ENCODE assay signal across 8 cellular contexts in genomic region chr6:30521082-30521481, GRCh38. TPM values are rescaled to one million over a fixed set of nuclear protein-coding genes. Genes with fewer than 3 reads are reported as not detected.
DNase-seq lines count a peak whose midpoint lies in the region; ATAC-seq and TF ChIP-seq lines count a peak whose summit lies in the region.
"Not testable (repeated sequence)": the region's sequence is repeated elsewhere in the genome, so short reads cannot be mapped to it uniquely, and the experiment has no call there.

No MANE protein-coding gene starts in this region.

- TF ChIP-seq CTCF in Calu3 (IDR thresholded peaks at IDR 0.05; ENCODE audit: unreplicated experiment); activated B cell treated with CpG ODN at 0.5 μM for 24 hours (IDR thresholded peaks at IDR 0.05); MCF 10A (IDR thresholded peaks at IDR 0.05; ENCODE audit: unreplicated experiment); fibroblast of lung (conservative IDR thresholded peaks at IDR 0.05 in 1 of 2, IDR thresholded peaks at IDR 0.05 in 1 of 2; ENCODE audit: low read depth in 1 of 2, low read length in 2 of 2); type B pancreatic cell (conservative IDR thresholded peaks at IDR 0.05): not testable (repeated sequence)

- H3K9me3 Mint-ChIP-seq in Calu3 (ENCODE audit: low read depth, unreplicated experiment); activated B cell treated with CpG ODN at 0.5 μM for 24 hours; MCF 10A (ENCODE audit: unreplicated experiment); type B pancreatic cell: not testable (repeated sequence)

- not testable (repeated sequence) for H2AFZ ChIP-seq in fibroblast of lung (ENCODE audit: low read length)

- not testable (repeated sequence) for H3K36me3 ChIP-seq in MG63; fibroblast of lung (ENCODE audit: control insufficient read depth, insufficient read depth, low read length)

- H3K79me2 ChIP-seq in fibroblast of lung (ENCODE audit: control insufficient read depth, insufficient read depth, low read length), result not testable (repeated sequence)

- H3K4me3 ChIP-seq in MG63; fibroblast of lung (replicated peaks in 1 of 4; ENCODE audit: control extremely low read depth in 1 of 4, insufficient read depth in 1 of 4, low read depth in 3 of 4, low read length in 4 of 4): not testable (repeated sequence)

- not testable (repeated sequence) for H3K27me3 Mint-ChIP-seq in Calu3 (ENCODE audit: unreplicated experiment); activated B cell treated with CpG ODN at 0.5 μM for 24 hours; MCF 10A (ENCODE audit: insufficient read depth, unreplicated experiment)
- H3K27me3 Mint-ChIP-seq in type B pancreatic cell, result peaks cover 46% of the 10 kb centered on the region

- not testable (repeated sequence) for H3K9me3 ChIP-seq in MG63; fibroblast of lung (ENCODE audit: control insufficient read depth, insufficient read depth, low read depth, low read length)

- H3K4me1 ChIP-seq in fibroblast of lung (ENCODE audit: control insufficient read depth, extremely low read depth, insufficient read depth, low read length), result not testable (repeated sequence)

- POLR2A ChIA-PET in activated B cell treated with CpG ODN at 0.5 μM for 24 hours (lab: Charles Lee), result interaction anchor here (0.7 to 5.8 kb wide), 7 partner anchors 9 to 31 kb away, joined by 3 to 44 read pairs (median 11); no protein-coding TSS in a partner anchor
- POLR2A ChIA-PET in MCF 10A (lab: Yijun Ruan, JAX), result interaction anchor here (0.9 to 2.2 kb wide), 10 partner anchors 10 to 308 kb away, joined by 3 to 8 read pairs (median 4); partner anchors contain the start of gene TRIM26

- CTCF ChIA-PET in Calu3 (lab: Charles Lee) (interaction anchor here (0.8 to 1.2 kb wide), 6 partner anchors 11 to 57 kb away, joined by 3 to 5 read pairs (median 3); no protein-coding TSS in a partner anchor), activated B cell treated with CpG ODN at 0.5 μM for 24 hours (lab: Charles Lee) (interaction anchor here (1.3 kb wide), 2 partner anchors 11 to 27 kb away, joined by 3 to 5 read pairs; no protein-coding TSS in a partner anchor), MCF 10A (lab: Yijun Ruan, JAX) (interaction anchor here (0.7 to 3.3 kb wide), 5 partner anchors 10 to 24 kb away, joined by 3 to 26 read pairs (median 4); no protein-coding TSS in a partner anchor)

- H3K27ac Mint-ChIP-seq in Calu3 (ENCODE audit: unreplicated experiment), result not testable (repeated sequence)
- H3K27ac Mint-ChIP-seq in activated B cell treated with CpG ODN at 0.5 μM for 24 hours (peak overlapping the region; percentile 83), MCF 10A (ENCODE audit: low read depth, unreplicated experiment) (peak overlapping the region; percentile 87), type B pancreatic cell (peak overlapping the region; percentile 62)

- H3K4me2 ChIP-seq in fibroblast of lung (ENCODE audit: extremely low read depth, insufficient read depth, low read length), result not testable (repeated sequence)

- H4K20me1 ChIP-seq in fibroblast of lung (ENCODE audit: control insufficient read depth, extremely low read depth, insufficient read depth, low read length), result not testable (repeated sequence)

- peaks cover 16% of the 10 kb centered on the region for H3K36me3 Mint-ChIP-seq in Calu3 (ENCODE audit: insufficient read depth, unreplicated experiment)
- not testable (repeated sequence) for H3K36me3 Mint-ChIP-seq in activated B cell treated with CpG ODN at 0.5 μM for 24 hours (ENCODE audit: low read depth); MCF 10A (ENCODE audit: insufficient read depth, unreplicated experiment); type B pancreatic cell

- BruUV-seq in Calu3 (replicated peaks; lab: Mats Ljungman, UMichigan); MCF 10A (replicated peaks; lab: Mats Ljungman, UMichigan): not testable (repeated sequence)

- intact Hi-C loops in Calu3 (cut with micrococcal nuclease; ENCODE audit: unreplicated experiment); activated B cell treated with CpG ODN at 0.5 μM for 24 hours (cut with micrococcal nuclease); MCF 10A (cut with micrococcal nuclease): not testable (repeated sequence)

- not testable (repeated sequence) for ATAC-seq in activated B cell treated with CpG ODN at 0.5 μM for 24 hours (ENCODE audit: low read depth)

- peak; percentile 71 for DNase-seq in Calu3
- peak; percentile 84 for DNase-seq in MG63
- DNase-seq in activated B cell treated with CpG ODN at 0.5 μM for 24 hours; type B pancreatic cell (ENCODE audit: extremely low spot score, unreplicated experiment): not testable (repeated sequence)
- peak; percentile 80 for DNase-seq in MCF 10A (ENCODE audit: unreplicated experiment)
- peak; percentile 63 to 72 for DNase-seq in fibroblast of lung (ENCODE audit: low read depth in 2 of 2)
- DNase-seq in kidney tubule cell (ENCODE audit: low spot score), result peak; percentile 67
- peak; percentile 59 for DNase-seq in renal cortical epithelial cell (ENCODE audit: low read depth)

- H3K27ac ChIP-seq in fibroblast of lung (ENCODE audit: insufficient read depth, low read length), result not testable (repeated sequence)

- not testable (repeated sequence) for H3K27me3 ChIP-seq in MG63; fibroblast of lung (ENCODE audit: control insufficient read depth, insufficient read depth, low read length)

- H3K4me1 Mint-ChIP-seq in Calu3 (ENCODE audit: low read depth, unreplicated experiment) (peaks cover 25% of the 10 kb centered on the region), activated B cell treated with CpG ODN at 0.5 μM for 24 hours (peaks cover 76% of the 10 kb centered on the region), MCF 10A (ENCODE audit: insufficient read depth, unreplicated experiment) (peaks cover 12% of the 10 kb centered on the region)
- H3K4me1 Mint-ChIP-seq in type B pancreatic cell (ENCODE audit: unreplicated experiment), result not testable (repeated sequence)

- H3K9ac ChIP-seq in fibroblast of lung (ENCODE audit: insufficient read depth, low read length), result not testable (repeated sequence)

- H3K4me3 Mint-ChIP-seq in Calu3 (ENCODE audit: low read depth, unreplicated experiment); activated B cell treated with CpG ODN at 0.5 μM for 24 hours; MCF 10A (ENCODE audit: unreplicated experiment); type B pancreatic cell: not testable (repeated sequence)

RNA-seq across cellular contexts. Expression of gene HLA-E, which starts 31.8 kb away (rescaled TPM):
- total RNA-seq in Calu3 (2022), result 161 and 230 TPM in 2 replicates
- total RNA-seq in MG63 (2014; rRNA removed; shearing (Covaris generic); ENCODE audit: low replicate concordance), result 25.6 and 28.9 TPM in 2 replicates
- 737 and 740 TPM in 2 replicates for total RNA-seq in activated B cell treated with CpG ODN at 0.5 μM for 24 hours
- 83.6 and 103 TPM in 2 replicates for total RNA-seq in MCF 10A (2022)
- 213 and 254 TPM in 2 replicates for total RNA-seq in fibroblast of lung
- 115 and 183 TPM in 2 replicates for polyA plus RNA-seq in fibroblast of lung
- 135 and 197 TPM in 2 replicates for polyA plus RNA-seq in fibroblast of lung (2012)
- 120 and 170 TPM in 2 replicates for polyA minus RNA-seq in fibroblast of lung (ENCODE audit: low replicate concordance)
- total RNA-seq in renal cortical epithelial cell, result 170 and 213 TPM in 2 replicates
- 50.8 and 109 TPM in 2 replicates for total RNA-seq in type B pancreatic cell (ENCODE audit: low replicate concordance)

RNA-seq across cellular contexts. Expression of gene GNL1, which starts 35.2 kb away (rescaled TPM):
- total RNA-seq in Calu3 (2022) (68.4 and 81.3 TPM in 2 replicates), activated B cell treated with CpG ODN at 0.5 μM for 24 hours (67.2 and 67.4 TPM in 2 replicates), MCF 10A (2022) (69.1 and 76.8 TPM in 2 replicates), fibroblast of lung (50.1 and 67.0 TPM in 2 replicates), renal cortical epithelial cell (32.2 and 49.8 TPM in 2 replicates), type B pancreatic cell (ENCODE audit: low replicate concordance) (59.3 and 67.1 TPM in 2 replicates)
- total RNA-seq in MG63 (2014; rRNA removed; shearing (Covaris generic); ENCODE audit: low replicate concordance), result 27.3 and 33.6 TPM in 2 replicates
- 33.4 and 35.2 TPM in 2 replicates for polyA plus RNA-seq in fibroblast of lung
- 57.9 and 66.9 TPM in 2 replicates for polyA plus RNA-seq in fibroblast of lung (2012)
- 67.2 and 135 TPM in 2 replicates for polyA minus RNA-seq in fibroblast of lung (ENCODE audit: low replicate concordance)

RNA-seq across cellular contexts. Expression of gene PRR3, which starts 36.0 kb away (rescaled TPM):
- total RNA-seq in Calu3 (2022) (21.0 and 21.5 TPM in 2 replicates), activated B cell treated with CpG ODN at 0.5 μM for 24 hours (24.1 and 29.5 TPM in 2 replicates), MCF 10A (2022) (20.0 and 26.2 TPM in 2 replicates), fibroblast of lung (5.1 and 6.6 TPM in 2 replicates), renal cortical epithelial cell (2.3 and 3.9 TPM in 2 replicates), type B pancreatic cell (ENCODE audit: low replicate concordance) (10.7 and 32.5 TPM in 2 replicates)
- total RNA-seq in MG63 (2014; rRNA removed; shearing (Covaris generic); ENCODE audit: low replicate concordance), result 0.64 and 1.2 TPM in 2 replicates
- 19.0 and 23.2 TPM in 2 replicates for polyA plus RNA-seq in fibroblast of lung
- 11.1 and 12.7 TPM in 2 replicates for polyA plus RNA-seq in fibroblast of lung (2012)
- polyA minus RNA-seq in fibroblast of lung (ENCODE audit: low replicate concordance), result 29.1 and 35.8 TPM in 2 replicates

RNA-seq across cellular contexts. Expression of gene ABCF1, which starts 50.2 kb away (rescaled TPM):
- 88.3 and 92.4 TPM in 2 replicates for total RNA-seq in Calu3 (2022)
- total RNA-seq in MG63 (2014; rRNA removed; shearing (Covaris generic); ENCODE audit: low replicate concordance), result 19.4 and 26.1 TPM in 2 replicates
- 93.7 and 94.5 TPM in 2 replicates for total RNA-seq in activated B cell treated with CpG ODN at 0.5 μM for 24 hours
- total RNA-seq in MCF 10A (2022), result 58.0 and 63.9 TPM in 2 replicates
- total RNA-seq in fibroblast of lung, result 35.5 and 37.2 TPM in 2 replicates
- polyA plus RNA-seq in fibroblast of lung, result 49.2 and 62.6 TPM in 2 replicates
- polyA plus RNA-seq in fibroblast of lung (2012), result 74.7 and 79.2 TPM in 2 replicates
- 81.9 and 133 TPM in 2 replicates for polyA minus RNA-seq in fibroblast of lung (ENCODE audit: low replicate concordance)
- total RNA-seq in renal cortical epithelial cell, result 40.1 and 77.8 TPM in 2 replicates
- 64.2 and 69.2 TPM in 2 replicates for total RNA-seq in type B pancreatic cell (ENCODE audit: low replicate concordance)
